In genomic region chr12:31745242-31745641, GRCh38 we compare ENCODE assay signal across 27 cellular contexts. TPM values are rescaled to one million over a fixed set of nuclear protein-coding genes. Genes with fewer than 3 reads are reported as not detected.
DNase-seq lines count a peak whose midpoint lies in the region; ATAC-seq, FAIRE-seq and TF ChIP-seq lines count a peak whose summit lies in the region.
"Had no signal": no experiment of that assay in that cellular context is flagged by ENCODE, and none has a peak within 500 bp of the region (broad histone marks: within the 10 kb centered on the region; RNA-seq: fewer than 3 reads in every experiment).

No MANE protein-coding gene starts in this region.

- CTCF ChIA-PET in K562 (lab: Yijun Ruan, JAX; ENCODE audit: low intra/inter-chr PET ratio) = no interaction called here

- H3K4me2 ChIP-seq in OCI-LY1 (ENCODE audit: low read length) (no peak overlapping the region), K562 (ENCODE audit: insufficient read depth, low read length) (no peak overlapping the region), GM23338 (no peak overlapping the region)

- H3K79me2 ChIP-seq in OCI-LY1 (ENCODE audit: insufficient read depth, low read length) (no peaks in the 10 kb centered on the region), K562 (ENCODE audit: control insufficient read depth, insufficient read depth, low read length) (no peaks in the 10 kb centered on the region), GM23338 (replicated peaks; ENCODE audit: insufficient read depth) (no peaks in the 10 kb centered on the region)

- no peak overlapping the region for H3K4me3 ChIP-seq in OCI-LY1 (ENCODE audit: low read depth, low read length, poor library complexity, severe bottlenecking)
- no peak overlapping the region for H3K4me3 ChIP-seq in K562
- no peak overlapping the region for H3K4me3 ChIP-seq in spleen
- H3K4me3 ChIP-seq in GM23338 = no peak overlapping the region
- H3K4me3 ChIP-seq: colonic mucosa, Peyer's patch, right lobe of liver, upper lobe of left lung had no signal

- intact Hi-C loops in K562 (cut with micrococcal nuclease) (no loop called here), spleen (cut with DNase I; ENCODE audit: low total_unique reads) (no loop called here), Right ventricle myocardium inferior (cut with DNase I) (no loop called here)

- peaks cover 65% of the 10 kb centered on the region for H3K4me1 ChIP-seq in OCI-LY1 (ENCODE audit: insufficient read depth, low read length, severe bottlenecking)
- peaks cover 3 to 8% of the 10 kb centered on the region in 2 experiments; a peak in 2 of 5 replicates for H3K4me1 ChIP-seq in K562 (replicated peaks in 1 of 2; ENCODE audit: control insufficient read depth in 2 of 2, insufficient read depth in 2 of 2, low read length in 2 of 2)
- peaks cover 26 to 98% (median 88%) of the 10 kb centered on the region in 6 donors for H3K4me1 ChIP-seq in spleen
- peaks cover 7% of the 10 kb centered on the region; the same call in 1 of the 2 replicates for H3K4me1 ChIP-seq in GM23338 (ENCODE audit: insufficient read depth)

- TF ChIP-seq CTCF in OCI-LY1 (IDR thresholded peaks at IDR 0.05; ENCODE audit: low read length) = no peak
- no peak for TF ChIP-seq CTCF in K562 (IDR thresholded peaks at IDR 0.05 in 2 of 3, conservative IDR thresholded peaks at IDR 0.05 in 1 of 3; ENCODE audit: insufficient read depth in 2 of 3, low read depth in 1 of 3, low read length in 3 of 3)
- no peak for TF ChIP-seq CTCF in spleen (IDR thresholded peaks at IDR 0.05 in 8 of 11, conservative IDR thresholded peaks at IDR 0.05 in 3 of 11)
- TF ChIP-seq CTCF in GM23338 (conservative IDR thresholded peaks at IDR 0.05; ENCODE audit: low read depth in 2 of 2) = no peak

- no peak overlapping the region for H3K4me3 Mint-ChIP-seq in GM23338

- ATAC-seq in K562 (no peak), Right ventricle myocardium inferior (no peak), GM23338 (no peak)
- ATAC-seq: left colon, right lobe of liver had no signal

- no peak for TF ChIP-seq EP300 in K562 (IDR thresholded peaks at IDR 0.05; ENCODE audit: low read length)

- H4K20me1 ChIP-seq in OCI-LY1 (ENCODE audit: insufficient read depth, low read length) (no peaks in the 10 kb centered on the region), K562 (replicated peaks; ENCODE audit: control insufficient read depth, insufficient read depth, low read length) (no peaks in the 10 kb centered on the region), GM23338 (replicated peaks; ENCODE audit: insufficient read depth) (no peaks in the 10 kb centered on the region)

- peaks cover 16% of the 10 kb centered on the region; the same call in 2 of the 3 replicates for H3K36me3 Mint-ChIP-seq in GM23338 (ENCODE audit: low read depth)
- H3K36me3 Mint-ChIP-seq: CD4-positive, CD25-positive, alpha-beta regulatory T cell had no signal

- DNase-seq in COLO829 (ENCODE audit: low spot score) = peak; percentile 37
- DNase-seq in K562 (ENCODE audit: extremely low read depth in 1 of 4, low spot score in 3 of 4) = no peak
- no peak for DNase-seq in spleen
- no peak for DNase-seq in Right ventricle myocardium inferior (ENCODE audit: missing footprints)
- no peak for DNase-seq in GM12892 (ENCODE audit: insufficient read length)
- DNase-seq in GM23338 (ENCODE audit: low spot score) = no peak
- DNase-seq: activated CD4-positive, alpha-beta T cell treated with anti-CD3 and anti-CD28 coated beads for 48 hours; activated effector memory CD4-positive, alpha-beta T cell treated with anti-CD3 and anti-CD28 coated beads, Interleukin-2, amount 50 U/mL, for 16 hours; CD4-positive, CD25-positive, alpha-beta regulatory T cell; colonic mucosa; DMS 273 treated with DMSO at 0.1 percent for 48 hours; effector CD8-positive, alpha-beta T cell; IMR-90; left colon; mesendoderm; NCI-H1436 treated with DMSO at 0.1 percent for 48 hours; NCI-H2081 treated with DMSO at 0.1 percent for 48 hours; NCI-H345; NCI-H69; Peyer's patch; right lobe of liver; SIG-M5; stimulated activated CD8-positive, alpha-beta memory T cell treated with anti-CD3 and anti-CD28 coated beads, Interleukin-4, amount 100 ng/mL, for 48 hours; SW 1271; upper lobe of left lung had no signal

- WGBS in K562 (ENCODE audit: insufficient coverage, low coverage, missing lambda C conversion rate) = 80% methylated on average over 1 of the region's 2 CpGs
- WGBS in spleen, 5 donors = 60 to 74% (median 71%) methylated on average over 2 of the region's 2 CpGs

- no peak overlapping the region for H3K27ac Mint-ChIP-seq in GM23338
- H3K27ac Mint-ChIP-seq: progenitor cell of endocrine pancreas had no signal

- H3K36me3 ChIP-seq in OCI-LY1 (ENCODE audit: insufficient read depth, low read length) (no peaks in the 10 kb centered on the region), K562 (ENCODE audit: control insufficient read depth, insufficient read depth, low read length) (no peaks in the 10 kb centered on the region), spleen (no peaks in the 10 kb centered on the region), GM23338 (ENCODE audit: insufficient read depth) (no peaks in the 10 kb centered on the region)
- H3K36me3 ChIP-seq: colonic mucosa, Peyer's patch, right lobe of liver, upper lobe of left lung had no signal

- POLR2A ChIA-PET in K562 (lab: Yijun Ruan, JAX) = interaction anchor here (1.6 kb wide), 1 partner anchor 15 kb away, joined by 4 read pairs; no protein-coding TSS in a partner anchor

- in situ Hi-C loops in K562 (cut with MboI) = no loop called here

- H3K9me1 ChIP-seq in K562 (ENCODE audit: control insufficient read depth, insufficient read depth, low read length) = no peaks in the 10 kb centered on the region

- BruUV-seq in K562 (replicated peaks; lab: Mats Ljungman, UMichigan) = no TSS peak

- TF ChIP-seq POLR2A in K562 (conservative IDR thresholded peaks at IDR 0.05) (no peak), spleen (IDR thresholded peaks at IDR 0.05) (peak in 1 of 3 donors; percentile 20), GM12892 (IDR thresholded peaks at IDR 0.05; ENCODE audit: low read depth, low read length) (no peak)

- H3K27ac ChIP-seq in OCI-LY1 (ENCODE audit: low read depth, low read length, poor library complexity, severe bottlenecking) = peak overlapping the region; percentile 91
- H3K27ac ChIP-seq in K562 (ENCODE audit: extremely low read depth, low read depth, low read length) = no peak overlapping the region
- peak overlapping the region in 7 of 8 donors; percentile 90 to 95 (median 91) for H3K27ac ChIP-seq in spleen
- no peak overlapping the region for H3K27ac ChIP-seq in GM23338 (ENCODE audit: low read depth)

- peaks cover 12% of the 10 kb centered on the region; the same call in 2 of the 3 replicates for H3K9me3 Mint-ChIP-seq in GM23338

- H3F3A ChIP-seq in OCI-LY1 (ENCODE audit: insufficient read depth, low read length) (no peaks in the 10 kb centered on the region; the same call in 1 of the 2 replicates), GM23338 (replicated peaks; ENCODE audit: low read depth) (no peaks in the 10 kb centered on the region)

- peaks cover 11% of the 10 kb centered on the region for H3K4me1 Mint-ChIP-seq in GM23338

- FAIRE-seq in K562 (lab: Jason Lieb, UNC) (no peak), GM12892 (lab: Jason Lieb, UNC) (no peak)

- H3K27me3 Mint-ChIP-seq in GM23338 (ENCODE audit: insufficient read depth, low read depth, poor library complexity) = peaks cover 8% of the 10 kb centered on the region
- H3K27me3 Mint-ChIP-seq: CD4-positive, CD25-positive, alpha-beta regulatory T cell; progenitor cell of endocrine pancreas had no signal

- TF ChIP-seq RAD21 in K562 (CRISPR knock-in tag; conservative IDR thresholded peaks at IDR 0.05 in 1 of 2, IDR thresholded peaks at IDR 0.05 in 1 of 2) = no peak

- H3K27me3 ChIP-seq in OCI-LY1 (ENCODE audit: insufficient read depth, low read length) = no peaks in the 10 kb centered on the region
- H3K27me3 ChIP-seq in K562 (ENCODE audit: control insufficient read depth in 2 of 2, insufficient read depth in 2 of 2, low read length in 2 of 2) = no peaks in the 10 kb centered on the region
- no peaks in the 10 kb centered on the region for H3K27me3 ChIP-seq in spleen (replicated peaks in 1 of 7)
- H3K27me3 ChIP-seq in GM23338 (ENCODE audit: insufficient read depth) = no peaks in the 10 kb centered on the region
- H3K27me3 ChIP-seq: colonic mucosa, Peyer's patch, right lobe of liver, upper lobe of left lung had no signal

- H3K9me3 ChIP-seq in OCI-LY1 (ENCODE audit: low read length) (no peaks in the 10 kb centered on the region), K562 (replicated peaks; ENCODE audit: control insufficient read depth, insufficient read depth, low read depth, low read length) (peaks cover 6% of the 10 kb centered on the region; the same call in 1 of the 2 replicates), spleen (peaks cover 0 to 15% (median 8%) of the 10 kb centered on the region in 8 donors)
- H3K9me3 ChIP-seq: colonic mucosa had no signal

- H3K9me2 ChIP-seq in OCI-LY1 (ENCODE audit: low read depth, low read length) = no peaks in the 10 kb centered on the region
- no peaks in the 10 kb centered on the region for H3K9me2 ChIP-seq in GM23338 (ENCODE audit: insufficient read depth)

- H3K9ac ChIP-seq in OCI-LY1 (ENCODE audit: low read length) = no peak overlapping the region
- H3K9ac ChIP-seq in K562 (ENCODE audit: insufficient read depth in 1 of 2, low read depth in 2 of 2, low read length in 2 of 2) = no peak overlapping the region

- H2AFZ ChIP-seq in OCI-LY1 (ENCODE audit: low read length) (no peak overlapping the region), K562 (ENCODE audit: low read depth, low read length) (no peak overlapping the region), GM23338 (no peak overlapping the region)

RNA-seq across cellular contexts. Expression of gene AMN1, which starts 16.4 kb away (rescaled TPM):
- total RNA-seq in K562 (2011; cell fraction: chromatin; rRNA removed; ENCODE audit: low replicate concordance) = 13.1 and 20.6 TPM in 2 replicates
- total RNA-seq in K562 (2011; cell fraction: nucleolus; rRNA removed) = 7.5 and 9.8 TPM in 2 replicates
- 12.9 and 18.0 TPM in 2 replicates for total RNA-seq in K562 (2011; cell fraction: nucleoplasm; rRNA removed)
- 5.2 and 6.1 TPM in 2 replicates for total RNA-seq in K562 (2014; rRNA removed)
- total RNA-seq in K562 (2014; rRNA removed; fragmentation: Illumina TruSeq; extraction: Trizol) = 10.3 and 12.4 TPM in 2 replicates
- 7.5 and 7.9 TPM in 2 replicates for total RNA-seq in K562 (2015; rRNA removed; fragmentation: Illumina TruSeq; extraction: Trizol)
- total RNA-seq in K562 (2021) = 5.4 and 8.8 TPM in 2 replicates
- polyA plus RNA-seq in K562 (2011; rRNA removed) = 25.8 and 26.6 TPM in 2 replicates
- polyA plus RNA-seq in K562 (2011; cell fraction: cytosol; rRNA removed) = 6.7 and 21.0 TPM in 2 replicates
- 10.9 and 20.0 TPM in 2 replicates for polyA plus RNA-seq in K562 (2011; cell fraction: nucleus; rRNA removed)
- 6.8 and 13.1 TPM in 2 replicates for polyA plus RNA-seq in K562 (2012)
- 11.4 and 13.3 TPM in 2 replicates for polyA plus RNA-seq in K562 (2014; fragmentation: Illumina TruSeq; extraction: Trizol)
- 10 to 100 TPM; 26.9 to 27.6 TPM for polyA plus RNA-seq in K562 (2014; fragmentation: Nextera tagmentation; extraction: Ambion mirVana)
- 12.8 and 13.0 TPM in 2 replicates for polyA plus RNA-seq in K562 (2014; rRNA removed)
- polyA minus RNA-seq in K562 (2011; rRNA and poly(A)+ RNA removed) = 18.5 and 19.7 TPM in 2 replicates
- polyA minus RNA-seq in K562 (2011; cell fraction: cytosol; rRNA and poly(A)+ RNA removed) = 5.2 and 7.9 TPM in 2 replicates
- 3.0 and 9.9 TPM in 2 replicates for polyA minus RNA-seq in K562 (2011; cell fraction: nucleus; rRNA and poly(A)+ RNA removed)
- total RNA-seq in spleen = 10 to 100 TPM; 12.9 to 27.4 (median 15.8) TPM
- 10 to 100 TPM; 13.7 to 18.1 (median 17.5) TPM for polyA plus RNA-seq in spleen
- 11.5 TPM for total RNA-seq in Right ventricle myocardium inferior
- 7.8 TPM for polyA plus RNA-seq in GM12892 (2012; ENCODE audit: missing spikeins)
- 12.3 and 12.6 TPM in 2 replicates for total RNA-seq in GM23338 (2014; rRNA removed; shearing (Covaris generic))
- 14.1 and 17.7 TPM in 2 replicates for polyA plus RNA-seq in GM23338 (2016; fragmentation: Nextera tagmentation; extraction: Ambion mirVana)

Comparison
In these comparisons a context has a peak if more than half of its experiments do, and no peak if none do; other contexts are left out.
1. H3K27ac ChIP-seq: peak in OCI-LY1 (single experiment) and spleen (7 of 8); none in K562 (single experiment) and GM23338 (single experiment).